ENCODE assay signal across 16 cellular contexts in genomic region chr14:68921666-68922065, GRCh38. TPM values are rescaled to one million over a fixed set of nuclear protein-coding genes. Genes with fewer than 3 reads are reported as not detected.
A peak's percentile ranks its signal among the peaks of the same experiment; 100 is the strongest.
DNase-seq lines count a peak whose midpoint lies in the region; ATAC-seq and TF ChIP-seq lines count a peak whose summit lies in the region.
"Had no signal": no experiment of that assay in that cellular context is flagged by ENCODE, and none has a peak within 500 bp of the region (broad histone marks: within the 10 kb centered on the region; RNA-seq: fewer than 3 reads in every experiment).

No MANE protein-coding gene starts in this region.

- no peaks in the 10 kb centered on the region for H3K9me3 Mint-ChIP-seq in nephron
- H3K9me3 Mint-ChIP-seq in activated CD4-positive, alpha-beta memory T cell treated with anti-CD3 and anti-CD28 coated beads, Interleukin-2, amount 10 ng/mL, durations not matched to agents 7 days and 5 days, result peaks cover 17% of the 10 kb centered on the region

- no peak overlapping the region for H3K4me3 Mint-ChIP-seq in nephron
- H3K4me3 Mint-ChIP-seq in activated CD4-positive, alpha-beta memory T cell treated with anti-CD3 and anti-CD28 coated beads, Interleukin-2, amount 10 ng/mL, durations not matched to agents 7 days and 5 days, result no peak overlapping the region
- H3K4me3 Mint-ChIP-seq: activated CD4-positive, alpha-beta memory T cell treated with anti-CD3 and anti-CD28 coated beads for 36 hours had no signal

- CTCF ChIA-PET in AG04450 (lab: Charles Lee), result interaction anchor here (1.2 kb wide), 1 partner anchor 10 kb away, joined by 7 read pairs; no protein-coding TSS in a partner anchor
- CTCF ChIA-PET in activated CD4-positive, alpha-beta memory T cell treated with anti-CD3 and anti-CD28 coated beads, Interleukin-2, amount 10 ng/mL, durations not matched to agents 7 days and 5 days (lab: Charles Lee), result interaction anchor here (1.2 kb wide), 1 partner anchor 9 kb away, joined by 4 read pairs; no protein-coding TSS in a partner anchor

- peaks cover 41% of the 10 kb centered on the region for H3K4me1 Mint-ChIP-seq in nephron
- no peaks in the 10 kb centered on the region for H3K4me1 Mint-ChIP-seq in activated CD4-positive, alpha-beta memory T cell treated with anti-CD3 and anti-CD28 coated beads, Interleukin-2, amount 10 ng/mL, durations not matched to agents 7 days and 5 days

- peaks cover 5% of the 10 kb centered on the region; the same call in 1 of the 2 replicates for H3K9me3 ChIP-seq in AG04450 (ENCODE audit: control insufficient read depth, insufficient read depth, low read length)

- ATAC-seq in HG02588 (IDR thresholded peaks at IDR 0.05; ENCODE audit: unreplicated experiment) (no peak), GM18867 (IDR thresholded peaks at IDR 0.05; ENCODE audit: unreplicated experiment) (no peak)

- H3K36me3 Mint-ChIP-seq in nephron (ENCODE audit: low read depth), result peaks cover 43% of the 10 kb centered on the region
- H3K36me3 Mint-ChIP-seq in activated CD4-positive, alpha-beta memory T cell treated with anti-CD3 and anti-CD28 coated beads, Interleukin-2, amount 10 ng/mL, durations not matched to agents 7 days and 5 days (ENCODE audit: low read depth), result peaks cover 28% of the 10 kb centered on the region

- peak overlapping the region in 2 of 3 experiments; percentile 33 to 74 for H3K27ac Mint-ChIP-seq in nephron
- H3K27ac Mint-ChIP-seq in activated CD4-positive, alpha-beta memory T cell treated with anti-CD3 and anti-CD28 coated beads, Interleukin-2, amount 10 ng/mL, durations not matched to agents 7 days and 5 days, result no peak overlapping the region
- H3K27ac Mint-ChIP-seq: activated CD4-positive, alpha-beta memory T cell treated with anti-CD3 and anti-CD28 coated beads for 36 hours had no signal

- DNase-seq in AG04450 (ENCODE audit: low read depth, low spot score), result no peak
- no peak for DNase-seq in epithelial cell of prostate (ENCODE audit: low read depth, low spot score)
- no peak for DNase-seq in activated CD4-positive, alpha-beta memory T cell treated with anti-CD3 and anti-CD28 coated beads, Interleukin-2, amount 10 ng/mL, durations not matched to agents 7 days and 5 days
- DNase-seq in OCI-M1 (lab: John Stamatoyannopoulos, UW), result no peak
- DNase-seq: activated CD4-positive, alpha-beta memory T cell treated with anti-CD3 and anti-CD28 coated beads for 36 hours; activated effector memory CD4-positive, alpha-beta T cell treated with anti-CD3 and anti-CD28 coated beads, Interleukin-2, amount 50 U/mL, for 16 hours; AML-193; cerebellar nuclear complex; NCI-H2029 treated with DMSO at 0.1 percent for 48 hours; NCI-H748 treated with DMSO at 0.1 percent for 48 hours; T1000 had no signal

- peak overlapping the region; percentile 52 for H3K27ac ChIP-seq in AG04450 (ENCODE audit: low read depth, low read length)
- H3K27ac ChIP-seq in epithelial cell of prostate, result peak overlapping the region; percentile 37
- H3K27ac ChIP-seq: HL-60 had no signal

- TF ChIP-seq EP300 in Ishikawa (IDR thresholded peaks at IDR 0.05; ENCODE audit: borderline replicate concordance), result no peak

- POLR2A ChIA-PET in AG04450 (lab: Yijun Ruan, JAX), result interaction anchor here (0.6 kb wide), 1 partner anchor 10 kb away, joined by 9 read pairs; no protein-coding TSS in a partner anchor
- POLR2A ChIA-PET in activated CD4-positive, alpha-beta memory T cell treated with anti-CD3 and anti-CD28 coated beads, Interleukin-2, amount 10 ng/mL, durations not matched to agents 7 days and 5 days (lab: Charles Lee), result no interaction called here

- no peaks in the 10 kb centered on the region for H3K27me3 ChIP-seq in AG04450 (ENCODE audit: control insufficient read depth, insufficient read depth, low read length)

- no peaks in the 10 kb centered on the region for H3K27me3 Mint-ChIP-seq in nephron (ENCODE audit: low read depth)
- H3K27me3 Mint-ChIP-seq in activated CD4-positive, alpha-beta memory T cell treated with anti-CD3 and anti-CD28 coated beads, Interleukin-2, amount 10 ng/mL, durations not matched to agents 7 days and 5 days, result no peaks in the 10 kb centered on the region
- H3K27me3 Mint-ChIP-seq: activated CD4-positive, alpha-beta memory T cell treated with anti-CD3 and anti-CD28 coated beads for 36 hours had no signal

- no peak overlapping the region for H3K4me3 ChIP-seq in AG04450 (ENCODE audit: low read depth, low read length)

- TF ChIP-seq CTCF in AG04450 (IDR thresholded peaks at IDR 0.05; ENCODE audit: low read depth, low read length) (0 out of 2 replicates have a peak, but pooled peaks have one; percentile 23), nephron (IDR thresholded peaks at IDR 0.05; ENCODE audit: unreplicated experiment in 3 of 3) (no peak)

- no peak for TF ChIP-seq RAD21 in Ishikawa (IDR thresholded peaks at IDR 0.05; ENCODE audit: low read depth)

TF ChIP-seq in Ishikawa, 13 proteins besides CTCF, POLR2A, EP300 and RAD21:
- no peak for TF ChIP-seq REST (IDR thresholded peaks at IDR 0.05; ENCODE audit: low read depth)
- TF ChIP-seq EGR1 (IDR thresholded peaks at IDR 0.05), result no peak
- TF ChIP-seq ZBTB7A (IDR thresholded peaks at IDR 0.05; ENCODE audit: low read depth), result no peak
- no peak for TF ChIP-seq NFIC (IDR thresholded peaks at IDR 0.05)
- TF ChIP-seq TEAD4 (IDR thresholded peaks at IDR 0.05), result 0 out of 2 replicates have a peak, but pooled peaks have one; percentile 19

RNA-seq across cellular contexts. Expression of gene ACTN1, which starts 57.4 kb away (rescaled TPM):
- polyA plus RNA-seq in AG04450 (2011; rRNA removed), result 641 and 751 TPM in 2 replicates
- 1,243 and 1,580 TPM in 2 replicates for polyA minus RNA-seq in AG04450 (2011; rRNA and poly(A)+ RNA removed)
- 10 to 100 TPM; 34.7 to 37.1 TPM for total RNA-seq in activated CD4-positive, alpha-beta memory T cell treated with anti-CD3 and anti-CD28 coated beads, Interleukin-2, amount 10 ng/mL, durations not matched to agents 7 days and 5 days
